8 cellular contexts compared by ENCODE assay signal in genomic region chrX:130172127-130172834, GRCh38. TPM values are rescaled to one million over a fixed set of nuclear protein-coding genes. Genes with fewer than 3 reads are reported as not detected.
DNase-seq lines count a peak whose midpoint lies in the region; ATAC-seq and TF ChIP-seq lines count a peak whose summit lies in the region.

No MANE protein-coding gene starts in this region.

- H3K27ac ChIP-seq in brain microvascular endothelial cell, result no peak overlapping the region

- H3K9me3 Mint-ChIP-seq in mesothelial cell of epicardium, result peaks cover 3% of the 10 kb centered on the region

- H3K36me3 ChIP-seq in brain microvascular endothelial cell (replicated peaks), result no peaks in the 10 kb centered on the region

- no peak for TF ChIP-seq CTCF in brain microvascular endothelial cell (IDR thresholded peaks at IDR 0.05; ENCODE audit: low read depth, low read length, missing control alignments)
- no peak for TF ChIP-seq CTCF in mesothelial cell of epicardium (IDR thresholded peaks at IDR 0.05; ENCODE audit: unreplicated experiment)

- H3K36me3 Mint-ChIP-seq in mesothelial cell of epicardium, result no peaks in the 10 kb centered on the region

- peak; percentile 10 for DNase-seq in stimulated activated CD4-positive, alpha-beta T cell treated with anti-CD3 and anti-CD28 coated beads, Interleukin-15, amount 100 ng/mL, for 24 hours
- no peak for DNase-seq in stimulated activated CD4-positive, alpha-beta T cell treated with anti-CD3 and anti-CD28 coated beads, Interleukin-4, amount 100 ng/mL, for 24 hours
- no peak for DNase-seq in brain microvascular endothelial cell
- DNase-seq in mesothelial cell of epicardium (ENCODE audit: low spot score in 2 of 2, unreplicated experiment in 2 of 2), result no peak
- DNase-seq in globus pallidus (ENCODE audit: low spot score), result no peak
- DNase-seq in NCI-H1694 (lab: John Stamatoyannopoulos, UW), result no peak
- no peak for DNase-seq in NCI-H2081 treated with DMSO at 0.1 percent for 48 hours (lab: John Stamatoyannopoulos, UW)

- H3K27me3 ChIP-seq in brain microvascular endothelial cell (replicated peaks), result no peaks in the 10 kb centered on the region

- H3K4me3 Mint-ChIP-seq in mesothelial cell of epicardium, result peak overlapping the region; percentile 70

- H3K27ac Mint-ChIP-seq in mesothelial cell of epicardium, result no peak overlapping the region

- H3K4me3 ChIP-seq in brain microvascular endothelial cell (ENCODE audit: low read depth, low read length), result peak overlapping the region; percentile 56

- no peak for ATAC-seq in HG03039 (IDR thresholded peaks at IDR 0.05; ENCODE audit: unreplicated experiment)

- peaks cover 34% of the 10 kb centered on the region for H3K4me1 Mint-ChIP-seq in mesothelial cell of epicardium

- in situ Hi-C loops in brain microvascular endothelial cell (cut with HindIII; ENCODE audit: low pct_ligation_motif_present, low sequenced_read_pairs), result no loop called here

- H3K27me3 Mint-ChIP-seq in mesothelial cell of epicardium (ENCODE audit: low read depth), result peaks cover 2% of the 10 kb centered on the region

RNA-seq across cellular contexts. Expression of gene RAB33A, which starts 0.5 kb away (rescaled TPM):
- total RNA-seq in mesothelial cell of epicardium, result 4.2 to 4.6 TPM (median 4.3 TPM) in 3 replicates

RNA-seq across cellular contexts. Expression of gene AIFM1, which starts 6.6 kb away (rescaled TPM):
- total RNA-seq in mesothelial cell of epicardium, result 31.3 to 34.6 TPM (median 32.1 TPM) in 3 replicates
